ENCODE assay signal across 27 cellular contexts in genomic region chr11:13065200-13065787, GRCh38. TPM values are rescaled to one million over a fixed set of nuclear protein-coding genes. Genes with fewer than 3 reads are reported as not detected.
DNase-seq lines count a peak whose midpoint lies in the region; ATAC-seq, FAIRE-seq and TF ChIP-seq lines count a peak whose summit lies in the region.
"Had no signal": no experiment of that assay in that cellular context is flagged by ENCODE, and none has a peak within 500 bp of the region (broad histone marks: within the 10 kb centered on the region; RNA-seq: fewer than 3 reads in every experiment).

No MANE protein-coding gene starts in this region.

- DNase-seq in A549 (ENCODE audit: low read depth in 1 of 2, low spot score in 1 of 2): no peak
- DNase-seq in islet precursor cell: peak; percentile 38
- DNase-seq in mucosa of descending colon: peak in 1 of 3 donors; percentile 17
- DNase-seq in DMS79 (lab: John Stamatoyannopoulos, UW): no peak
- no peak for DNase-seq in CD14-positive monocyte (ENCODE audit: low spot score)
- DNase-seq: CD8-positive, alpha-beta memory T cell; DMS79 treated with DMSO at 0.1 percent for 48 hours; Karpas-422; MV-4-11; NCI-H1105 treated with DMSO at 0.1 percent for 48 hours; NCI-H2029 treated with DMSO at 0.1 percent for 48 hours; NCI-H226; NCI-H524; NCI-H82; Peyer's patch had no signal

- intact Hi-C loops in mucosa of descending colon (cut with DNase I, micrococcal nuclease): no loop called here
- intact Hi-C loops in CD14-positive monocyte (cut with micrococcal nuclease): no loop called here

- H3K27me3 Mint-ChIP-seq in CD14-positive monocyte (ENCODE audit: low read depth in 3 of 3): peaks cover 0 to 7% (median 5%) of the 10 kb centered on the region in 3 donors

- 59% methylated on average over 10 of the region's 10 CpGs for WGBS in A549 (ENCODE audit: missing lambda C conversion rate)

- no peaks in the 10 kb centered on the region for H3K79me2 ChIP-seq in parathyroid adenoma

- H3K9me3 Mint-ChIP-seq in CD14-positive monocyte: peaks cover 0 to 2% (median 0%) of the 10 kb centered on the region in 7 donors
- H3K9me3 Mint-ChIP-seq: CD8-positive, alpha-beta memory T cell; GM23338 had no signal

- TF ChIP-seq RAD21 in A549 (conservative IDR thresholded peaks at IDR 0.05 in 1 of 2, IDR thresholded peaks at IDR 0.05 in 1 of 2): no peak

- H3K4me3 Mint-ChIP-seq in CD14-positive monocyte: no peak overlapping the region
- H3K4me3 Mint-ChIP-seq: CD8-positive, alpha-beta memory T cell; GM23338 had no signal

- H3K4me1 Mint-ChIP-seq in CD14-positive monocyte: no peaks in the 10 kb centered on the region
- H3K4me1 Mint-ChIP-seq: CD8-positive, alpha-beta memory T cell had no signal

- no peak overlapping the region for H3K9ac ChIP-seq in parathyroid adenoma
- H3K9ac ChIP-seq: BLaER1 treated with 17β-estradiol and CSF1 and Interleukin-3, amounts not matched to agents 10 nM and 100 nM had no signal

- H3K27ac Mint-ChIP-seq in CD14-positive monocyte: no peak overlapping the region
- H3K27ac Mint-ChIP-seq: CD8-positive, alpha-beta memory T cell; GM23338 had no signal

- no peak; a peak in 1 of 6 replicates for ATAC-seq in A549
- ATAC-seq in mucosa of descending colon: peak; percentile 82
- ATAC-seq in GM21786 (IDR thresholded peaks at IDR 0.05; ENCODE audit: unreplicated experiment): no peak
- ATAC-seq in HG02870 (IDR thresholded peaks at IDR 0.05; ENCODE audit: unreplicated experiment): no peak
- ATAC-seq: GM12878, GM23338, HCT116, SK-N-SH treated with all-trans-retinoic acid at 6 μM for 48 hours had no signal

- TF ChIP-seq EP300 in A549 (IDR thresholded peaks at IDR 0.05): no peak

- H3K4me2 ChIP-seq in A549: peak overlapping the region; percentile 16; the same call in 2 of the 3 replicates
- no peak overlapping the region for H3K4me2 ChIP-seq in parathyroid adenoma (ENCODE audit: low read length)
- H3K4me2 ChIP-seq: GM23338 had no signal

- no peaks in the 10 kb centered on the region for H3K9me3 ChIP-seq in A549
- no peaks in the 10 kb centered on the region for H3K9me3 ChIP-seq in mucosa of descending colon
- no peaks in the 10 kb centered on the region for H3K9me3 ChIP-seq in parathyroid adenoma (ENCODE audit: control insufficient read depth, low read length)
- H3K9me3 ChIP-seq: BLaER1 treated with 17β-estradiol and CSF1 and Interleukin-3, amounts not matched to agents 10 nM and 100 nM; Peyer's patch had no signal

- TF ChIP-seq POLR2A in A549 (IDR thresholded peaks at IDR 0.05; ENCODE audit: low read length): no peak

- FAIRE-seq in A549 (lab: Jason Lieb, UNC): no peak
- FAIRE-seq: D721Med, GM12878 had no signal

- no peaks in the 10 kb centered on the region for H3K36me3 Mint-ChIP-seq in CD14-positive monocyte
- H3K36me3 Mint-ChIP-seq: CD8-positive, alpha-beta memory T cell had no signal

- no peak overlapping the region for H3K4me3 ChIP-seq in A549
- no peak overlapping the region for H3K4me3 ChIP-seq in mucosa of descending colon
- H3K4me3 ChIP-seq in parathyroid adenoma (ENCODE audit: low read depth, low read length): no peak overlapping the region
- H3K4me3 ChIP-seq: BLaER1 treated with 17β-estradiol and CSF1 and Interleukin-3, amounts not matched to agents 10 nM and 100 nM; GM12878; GM23338; Peyer's patch had no signal

- H2AFZ ChIP-seq in parathyroid adenoma: peak overlapping the region; percentile 53

- POLR2A ChIA-PET in A549 (lab: Yijun Ruan, JAX): no interaction called here

- peaks cover 17% of the 10 kb centered on the region; the same call in 2 of the 3 replicates for H3K4me1 ChIP-seq in A549
- no peaks in the 10 kb centered on the region for H3K4me1 ChIP-seq in mucosa of descending colon (ENCODE audit: low read depth)
- no peaks in the 10 kb centered on the region for H3K4me1 ChIP-seq in parathyroid adenoma
- H3K4me1 ChIP-seq: Peyer's patch had no signal

- H3K27me3 ChIP-seq in parathyroid adenoma (ENCODE audit: control insufficient read depth, insufficient read depth, low read length): no peaks in the 10 kb centered on the region
- H3K27me3 ChIP-seq: BLaER1 treated with 17β-estradiol and CSF1 and Interleukin-3, amounts not matched to agents 10 nM and 100 nM; Peyer's patch had no signal

- H3K36me3 ChIP-seq in mucosa of descending colon (ENCODE audit: low read depth): no peaks in the 10 kb centered on the region
- H3K36me3 ChIP-seq in parathyroid adenoma (ENCODE audit: control insufficient read depth, insufficient read depth, low read length): no peaks in the 10 kb centered on the region
- H3K36me3 ChIP-seq: BLaER1 treated with 17β-estradiol and CSF1 and Interleukin-3, amounts not matched to agents 10 nM and 100 nM; Peyer's patch had no signal

- H3K27ac ChIP-seq in A549 (peak overlapping the region in 1 of 2 experiments; percentile 58; a peak in 3 of 6 replicates), parathyroid adenoma (no peak overlapping the region)
- H3K27ac ChIP-seq: 22Rv1; BLaER1 treated with 17β-estradiol and CSF1 and Interleukin-3, amounts not matched to agents 10 nM and 100 nM; Peyer's patch had no signal

- TF ChIP-seq CTCF in A549 (IDR thresholded peaks at IDR 0.05) (no peak), mucosa of descending colon (IDR thresholded peaks at IDR 0.05) (no peak), parathyroid adenoma (IDR thresholded peaks at IDR 0.05) (no peak), CD14-positive monocyte (IDR thresholded peaks at IDR 0.05) (no peak)

- CTCF ChIA-PET in A549 (lab: Yijun Ruan, JAX): interaction anchor here (1.3 kb wide), 1 partner anchor 8 kb away, joined by 3 read pairs; no protein-coding TSS in a partner anchor

TF ChIP-seq in A549, 52 proteins besides CTCF, POLR2A, EP300 and RAD21:
- TF ChIP-seq ZNF302 (CRISPR knock-in tag; IDR thresholded peaks at IDR 0.05): no peak
- no peak for TF ChIP-seq REST (IDR thresholded peaks at IDR 0.05)
- TF ChIP-seq FOXS1 (CRISPR knock-in tag; IDR thresholded peaks at IDR 0.05): no peak
- TF ChIP-seq EHMT2 (IDR thresholded peaks at IDR 0.05; ENCODE audit: low read depth): no peak
- no peak for TF ChIP-seq CHD4 (IDR thresholded peaks at IDR 0.05; ENCODE audit: borderline replicate concordance)
- no peak for TF ChIP-seq HOXA7 (CRISPR knock-in tag; IDR thresholded peaks at IDR 0.05)
- TF ChIP-seq NFE2L2 (conservative IDR thresholded peaks at IDR 0.05; ENCODE audit: low read length): no peak
- no peak for TF ChIP-seq HEYL (CRISPR knock-in tag; IDR thresholded peaks at IDR 0.05)
- TF ChIP-seq RCOR1 (IDR thresholded peaks at IDR 0.05; ENCODE audit: low read depth, low read length): no peak
- no peak for TF ChIP-seq KDM5A (IDR thresholded peaks at IDR 0.05)
- TF ChIP-seq TFCP2L1 (CRISPR knock-in tag; IDR thresholded peaks at IDR 0.05): no peak
- TF ChIP-seq HDAC2 (IDR thresholded peaks at IDR 0.05): no peak

RNA-seq across cellular contexts. Expression of gene RASSF10, which starts 56.2 kb away (rescaled TPM):
- 2.4 and 3.9 TPM in 2 replicates for polyA plus RNA-seq in A549 (2011; rRNA removed)
- 3.0 and 3.7 TPM in 2 replicates for polyA plus RNA-seq in A549 (2012; cell fraction: cytosol; rRNA removed)
- polyA plus RNA-seq in A549 (2012; cell fraction: nucleus; rRNA removed): 3.5 and 4.8 TPM in 2 replicates
- 9.7 to 12.5 TPM (median 10.3 TPM) in 3 replicates for polyA plus RNA-seq in A549 (2017; fragmentation: RNase III; extraction: RNeasy Plus Mini Kit Qiagen cat#74134 plus additional on column Dnase treatment)
- polyA minus RNA-seq in A549 (2011; rRNA and poly(A)+ RNA removed): 2.6 and 3.2 TPM in 2 replicates
- total RNA-seq in mucosa of descending colon: under 1 TPM; 0.57 to 0.67 (median 0.63) TPM
- polyA plus RNA-seq in CD14-positive monocyte: not detected
- total RNA-seq: CD8-positive, alpha-beta memory T cell; M059J; OCI-LY7 had no signal
- polyA plus RNA-seq: CD8-positive, alpha-beta memory T cell had no signal
